In the genomic region with DNA sequence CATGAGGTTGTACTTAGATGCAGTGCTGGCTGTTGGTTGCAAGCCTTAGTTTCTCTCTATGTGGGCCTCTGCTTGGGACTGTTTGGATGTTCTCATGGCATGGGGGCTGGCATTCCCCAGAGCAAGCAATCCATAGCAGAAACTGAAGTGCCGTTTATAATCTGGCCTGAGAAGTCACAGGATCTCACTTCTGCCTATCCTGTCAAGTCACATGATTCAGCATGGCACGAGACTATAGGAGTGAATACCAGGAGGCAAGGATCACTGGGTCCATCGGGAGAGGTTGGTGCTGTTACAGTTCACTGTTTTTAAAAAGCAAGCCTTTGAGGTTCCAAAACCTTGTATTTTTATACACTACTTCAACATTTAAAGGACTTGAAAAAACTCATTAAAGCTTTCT, we compare ENCODE assay signal across 20 cellular contexts. TPM values are rescaled to one million over a fixed set of nuclear protein-coding genes. Genes with fewer than 3 reads are reported as not detected.
"Had no signal": no experiment of that assay in that cellular context is flagged by ENCODE, and none has a peak within 500 bp of the region (broad histone marks: within the 10 kb centered on the region; RNA-seq: fewer than 3 reads in every experiment).

No MANE protein-coding gene starts in this region.

- H3K79me2 ChIP-seq: hepatocyte had no signal

- H3K4me1 ChIP-seq: tibial artery had no signal

- H3K4me3 ChIP-seq: esophagus squamous epithelium, hepatocyte, lung, neural progenitor cell, psoas muscle, spleen, tibial artery had no signal

- FAIRE-seq: endothelial cell of umbilical vein, urothelium cell line had no signal

- H3K36me3 ChIP-seq: brain microvascular endothelial cell, esophagus squamous epithelium, neural progenitor cell, spleen, tibial artery had no signal

- H3K9me3 ChIP-seq: esophagus squamous epithelium, psoas muscle, spleen, tibial artery had no signal

- H3K27me3 ChIP-seq: brain microvascular endothelial cell, hepatocyte, neural progenitor cell, spleen, tibial artery had no signal

- ATAC-seq: activated CD8-positive, alpha-beta T cell treated with anti-CD3 and anti-CD28 coated beads for 36 hours; left colon; psoas muscle; stimulated activated naive B cell treated with anti-CD40 and anti-IgM and Interleukin-4, amounts not matched to agents 10 μg/mL and 1 μg/mL and 100 μg/mL, for 72 hours; T-cell had no signal

- H2AFZ ChIP-seq: hepatocyte, neural progenitor cell had no signal

- H3K27ac ChIP-seq: brain microvascular endothelial cell, esophagus squamous epithelium, hepatocyte, neural progenitor cell, spleen, tibial artery had no signal

- H3K4me2 ChIP-seq: hepatocyte, neural progenitor cell had no signal

- H3K9ac ChIP-seq: neural progenitor cell had no signal

- DNase-seq: activated B cell treated with CpG ODN at 0.5 μM for 24 hours; activated CD4-positive, alpha-beta T cell treated with anti-CD3 and anti-CD28 coated beads for 48 hours; activated CD8-positive, alpha-beta T cell treated with anti-CD3 and anti-CD28 coated beads for 36 hours; activated naive CD4-positive, alpha-beta T cell treated with anti-CD3 and anti-CD28 coated beads for 36 hours; activated T-cell treated with anti-CD3 and anti-CD28 coated beads, Interleukin-2, amount 50 U/mL, for 1 hour; brain microvascular endothelial cell; cerebellar nuclear complex; effector memory CD4-positive, alpha-beta T cell; esophagus squamous epithelium; left colon; psoas muscle; spleen; stimulated activated naive B cell treated with anti-CD40 and anti-IgM and Interleukin-4, amounts not matched to agents 10 μg/mL and 1 μg/mL and 100 μg/mL, for 72 hours; T-cell; tibial artery had no signal

RNA-seq across cellular contexts. Expression of gene COLGALT2, which starts 16.7 kb away (rescaled TPM):
- total RNA-seq: endothelial cell of umbilical vein had no signal
